ENCODE assay signal across 1 cellular context in the genomic region with DNA sequence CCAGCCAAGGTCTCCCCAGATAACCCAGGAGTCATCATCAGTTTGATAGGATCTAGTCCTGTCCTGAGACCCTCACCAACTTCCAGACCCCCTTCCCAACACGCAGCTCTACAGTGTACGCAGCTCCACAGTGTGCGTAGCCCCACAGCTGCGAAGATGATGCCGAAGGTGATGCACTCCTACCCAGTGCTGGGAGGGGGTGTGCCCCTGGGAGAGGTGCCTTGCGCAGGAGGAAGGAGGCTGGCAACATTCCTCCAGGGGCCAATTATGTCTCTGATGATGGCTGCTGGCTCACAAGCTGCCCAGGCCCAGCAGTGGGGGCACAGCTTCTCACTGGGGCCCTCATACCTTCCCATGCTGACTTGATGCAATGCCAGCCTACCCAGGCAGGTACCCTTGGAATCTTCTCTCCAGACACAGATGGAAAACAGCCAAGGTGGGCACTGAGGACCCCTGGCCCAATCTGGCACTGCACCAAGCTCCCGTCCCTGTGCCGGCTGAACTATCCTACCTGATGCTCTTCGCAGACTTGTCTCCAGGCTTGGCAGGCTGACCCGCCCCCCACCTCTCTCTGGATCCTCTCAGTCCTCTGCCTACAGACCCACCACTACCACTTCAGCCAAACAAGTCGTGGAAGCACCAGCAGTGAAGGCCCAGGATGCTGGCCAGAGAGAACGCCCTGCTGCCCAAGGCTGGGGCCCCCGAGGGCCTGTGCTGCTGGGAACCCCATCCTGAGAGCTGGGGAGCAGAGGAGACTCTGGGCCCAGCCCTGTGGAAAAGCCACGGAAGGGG.
TF ChIP-seq lines count a peak whose summit lies in the region.

No MANE protein-coding gene starts in this region.

TF ChIP-seq in HepG2, 621 proteins besides CTCF, POLR2A, EP300 and RAD21 (continued from another document and continues in another):
- TF ChIP-seq NBN (conservative IDR thresholded peaks at IDR 0.05) (no peak), ZC3H13 (CRISPR knock-in tag; IDR thresholded peaks at IDR 0.05) (peak; percentile 79), MZF1 (CRISPR knock-in tag; IDR thresholded peaks at IDR 0.05; ENCODE audit: borderline replicate concordance) (no peak), SIN3A (IDR thresholded peaks at IDR 0.05; ENCODE audit: borderline replicate concordance, low read depth, low read length) (no peak), ISL2 (CRISPR knock-in tag; IDR thresholded peaks at IDR 0.05) (no peak), ZNF10 (CRISPR knock-in tag; IDR thresholded peaks at IDR 0.05; ENCODE audit: borderline replicate concordance, low read depth) (no peak), ZNF660 (CRISPR knock-in tag; IDR thresholded peaks at IDR 0.05; ENCODE audit: borderline replicate concordance, low read depth) (no peak), ZNF451 (CRISPR knock-in tag; IDR thresholded peaks at IDR 0.05) (no peak), DNMT1 (CRISPR knock-in tag; IDR thresholded peaks at IDR 0.05) (no peak), HOXA9 (CRISPR knock-in tag; IDR thresholded peaks at IDR 0.05; ENCODE audit: borderline replicate concordance) (no peak), ZNF232 (CRISPR knock-in tag; IDR thresholded peaks at IDR 0.05; ENCODE audit: borderline replicate concordance) (no peak), GLI4 (CRISPR knock-in tag; IDR thresholded peaks at IDR 0.05; ENCODE audit: borderline replicate concordance) (peak; percentile 65; the same call in 1 of the 2 replicates), NCOA2 (CRISPR knock-in tag; IDR thresholded peaks at IDR 0.05) (no peak), ZNF619 (CRISPR knock-in tag; IDR thresholded peaks at IDR 0.05) (no peak), ZZZ3 (CRISPR knock-in tag; IDR thresholded peaks at IDR 0.05; ENCODE audit: borderline replicate concordance) (no peak), ZNF607 (CRISPR knock-in tag; IDR thresholded peaks at IDR 0.05; ENCODE audit: borderline replicate concordance) (no peak), ZNF557 (CRISPR knock-in tag; IDR thresholded peaks at IDR 0.05) (no peak), ZNF766 (CRISPR knock-in tag; IDR thresholded peaks at IDR 0.05; ENCODE audit: borderline replicate concordance) (no peak), ZNF670 (CRISPR knock-in tag; IDR thresholded peaks at IDR 0.05; ENCODE audit: borderline replicate concordance) (peak; percentile 19; the same call in 1 of the 2 replicates), TBP (CRISPR knock-in tag; IDR thresholded peaks at IDR 0.05) (no peak), SCMH1 (CRISPR knock-in tag; IDR thresholded peaks at IDR 0.05; ENCODE audit: borderline replicate concordance) (no peak), SOX13 (IDR thresholded peaks at IDR 0.05) (no peak), SOX13 (CRISPR knock-in tag; conservative IDR thresholded peaks at IDR 0.05 in 1 of 2, IDR thresholded peaks at IDR 0.05 in 1 of 2) (no peak), CHD4 (IDR thresholded peaks at IDR 0.05; ENCODE audit: borderline replicate concordance, low read length) (peak; percentile 68), ZNF598 (CRISPR knock-in tag; IDR thresholded peaks at IDR 0.05; ENCODE audit: borderline replicate concordance) (peak; percentile 91; the same call in 1 of the 2 replicates), ZSCAN31 (CRISPR knock-in tag; IDR thresholded peaks at IDR 0.05; ENCODE audit: low read depth) (no peak), ZNF3 (CRISPR knock-in tag; IDR thresholded peaks at IDR 0.05) (no peak), NFYB (CRISPR knock-in tag; IDR thresholded peaks at IDR 0.05) (no peak), KLF15 (CRISPR knock-in tag; IDR thresholded peaks at IDR 0.05; ENCODE audit: borderline replicate concordance) (no peak), RORA (CRISPR knock-in tag; IDR thresholded peaks at IDR 0.05) (no peak), ZNF430 (CRISPR knock-in tag; IDR thresholded peaks at IDR 0.05) (no peak), ZNF737 (CRISPR knock-in tag; IDR thresholded peaks at IDR 0.05; ENCODE audit: borderline replicate concordance) (peak; percentile 38; the same call in 1 of the 2 replicates), HNF4A (CRISPR knock-in tag; IDR thresholded peaks at IDR 0.05) (no peak), FOSL2 (CRISPR knock-in tag; IDR thresholded peaks at IDR 0.05) (no peak), ZNF329 (CRISPR knock-in tag; IDR thresholded peaks at IDR 0.05; ENCODE audit: low read depth) (no peak), NONO (IDR thresholded peaks at IDR 0.05) (no peak), NONO (CRISPR knock-in tag; conservative IDR thresholded peaks at IDR 0.05) (0 out of 2 replicates have a peak, but pooled peaks have one; percentile 38), MTA1 (CRISPR knock-in tag; IDR thresholded peaks at IDR 0.05; ENCODE audit: borderline replicate concordance) (no peak), REL (CRISPR knock-in tag; conservative IDR thresholded peaks at IDR 0.05) (no peak), ATRX (CRISPR knock-in tag; IDR thresholded peaks at IDR 0.05; ENCODE audit: borderline replicate concordance) (no peak), SAFB2 (CRISPR knock-in tag; IDR thresholded peaks at IDR 0.05; ENCODE audit: borderline replicate concordance, low read depth) (no peak; the same call in 1 of the 2 replicates), TGIF2 (CRISPR knock-in tag; IDR thresholded peaks at IDR 0.05) (no peak), GABPA (IDR thresholded peaks at IDR 0.05; ENCODE audit: low read depth, low read length) (no peak), GABPA (CRISPR knock-in tag; IDR thresholded peaks at IDR 0.05; ENCODE audit: low read depth) (no peak), ZNF780A (CRISPR knock-in tag; IDR thresholded peaks at IDR 0.05) (0 out of 2 replicates have a peak, but pooled peaks have one; percentile 25), ZSCAN25 (CRISPR knock-in tag; IDR thresholded peaks at IDR 0.05) (no peak), ZNF761 (CRISPR knock-in tag; conservative IDR thresholded peaks at IDR 0.05) (peak; percentile 6; the same call in 1 of the 2 replicates), SATB2 (CRISPR knock-in tag; IDR thresholded peaks at IDR 0.05) (no peak), ZNF501 (CRISPR knock-in tag; IDR thresholded peaks at IDR 0.05) (peak; percentile 88; the same call in 1 of the 2 replicates), RARA (CRISPR knock-in tag; IDR thresholded peaks at IDR 0.05) (no peak), ZNF224 (CRISPR knock-in tag; IDR thresholded peaks at IDR 0.05) (no peak), ZNF431 (CRISPR knock-in tag; IDR thresholded peaks at IDR 0.05; ENCODE audit: borderline replicate concordance, low read depth) (no peak; the same call in 1 of the 2 replicates), REPIN1 (CRISPR knock-in tag; IDR thresholded peaks at IDR 0.05; ENCODE audit: borderline replicate concordance, low read depth) (no peak), ZNF850 (CRISPR knock-in tag; conservative IDR thresholded peaks at IDR 0.05) (0 out of 2 replicates have a peak, but pooled peaks have one; percentile 48), ZNF468 (CRISPR knock-in tag; IDR thresholded peaks at IDR 0.05) (no peak)
- TF ChIP-seq, protein P1, sequence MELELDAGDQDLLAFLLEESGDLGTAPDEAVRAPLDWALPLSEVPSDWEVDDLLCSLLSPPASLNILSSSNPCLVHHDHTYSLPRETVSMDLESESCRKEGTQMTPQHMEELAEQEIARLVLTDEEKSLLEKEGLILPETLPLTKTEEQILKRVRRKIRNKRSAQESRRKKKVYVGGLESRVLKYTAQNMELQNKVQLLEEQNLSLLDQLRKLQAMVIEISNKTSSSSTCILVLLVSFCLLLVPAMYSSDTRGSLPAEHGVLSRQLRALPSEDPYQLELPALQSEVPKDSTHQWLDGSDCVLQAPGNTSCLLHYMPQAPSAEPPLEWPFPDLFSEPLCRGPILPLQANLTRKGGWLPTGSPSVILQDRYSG (CRISPR knock-in tag; IDR thresholded peaks at IDR 0.05): no peak
- TF ChIP-seq, protein P2, sequence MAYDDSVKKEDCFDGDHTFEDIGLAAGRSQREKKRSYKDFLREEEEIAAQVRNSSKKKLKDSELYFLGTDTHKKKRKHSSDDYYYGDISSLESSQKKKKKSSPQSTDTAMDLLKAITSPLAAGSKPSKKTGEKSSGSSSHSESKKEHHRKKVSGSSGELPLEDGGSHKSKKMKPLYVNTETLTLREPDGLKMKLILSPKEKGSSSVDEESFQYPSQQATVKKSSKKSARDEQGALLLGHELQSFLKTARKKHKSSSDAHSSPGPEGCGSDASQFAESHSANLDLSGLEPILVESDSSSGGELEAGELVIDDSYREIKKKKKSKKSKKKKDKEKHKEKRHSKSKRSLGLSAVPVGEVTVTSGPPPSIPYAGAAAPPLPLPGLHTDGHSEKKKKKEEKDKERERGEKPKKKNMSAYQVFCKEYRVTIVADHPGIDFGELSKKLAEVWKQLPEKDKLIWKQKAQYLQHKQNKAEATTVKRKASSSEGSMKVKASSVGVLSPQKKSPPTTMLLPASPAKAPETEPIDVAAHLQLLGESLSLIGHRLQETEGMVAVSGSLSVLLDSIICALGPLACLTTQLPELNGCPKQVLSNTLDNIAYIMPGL (CRISPR knock-in tag; IDR thresholded peaks at IDR 0.05; ENCODE audit: borderline replicate concordance in 1 of 2, low read depth in 1 of 2): no peak
- TF ChIP-seq, protein P3, sequence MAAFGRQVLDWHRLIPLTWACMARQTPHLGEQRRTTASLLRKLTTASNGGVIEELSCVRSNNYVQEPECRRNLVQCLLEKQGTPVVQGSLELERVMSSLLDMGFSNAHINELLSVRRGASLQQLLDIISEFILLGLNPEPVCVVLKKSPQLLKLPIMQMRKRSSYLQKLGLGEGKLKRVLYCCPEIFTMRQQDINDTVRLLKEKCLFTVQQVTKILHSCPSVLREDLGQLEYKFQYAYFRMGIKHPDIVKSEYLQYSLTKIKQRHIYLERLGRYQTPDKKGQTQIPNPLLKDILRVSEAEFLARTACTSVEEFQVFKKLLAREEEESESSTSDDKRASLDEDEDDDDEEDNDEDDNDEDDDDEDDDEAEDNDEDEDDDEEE (CRISPR knock-in tag; IDR thresholded peaks at IDR 0.05): no peak
- TF ChIP-seq, protein P4, sequence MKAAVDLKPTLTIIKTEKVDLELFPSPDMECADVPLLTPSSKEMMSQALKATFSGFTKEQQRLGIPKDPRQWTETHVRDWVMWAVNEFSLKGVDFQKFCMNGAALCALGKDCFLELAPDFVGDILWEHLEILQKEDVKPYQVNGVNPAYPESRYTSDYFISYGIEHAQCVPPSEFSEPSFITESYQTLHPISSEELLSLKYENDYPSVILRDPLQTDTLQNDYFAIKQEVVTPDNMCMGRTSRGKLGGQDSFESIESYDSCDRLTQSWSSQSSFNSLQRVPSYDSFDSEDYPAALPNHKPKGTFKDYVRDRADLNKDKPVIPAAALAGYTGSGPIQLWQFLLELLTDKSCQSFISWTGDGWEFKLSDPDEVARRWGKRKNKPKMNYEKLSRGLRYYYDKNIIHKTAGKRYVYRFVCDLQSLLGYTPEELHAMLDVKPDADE (CRISPR knock-in tag; IDR thresholded peaks at IDR 0.05): no peak
- TF ChIP-seq, protein P5, sequence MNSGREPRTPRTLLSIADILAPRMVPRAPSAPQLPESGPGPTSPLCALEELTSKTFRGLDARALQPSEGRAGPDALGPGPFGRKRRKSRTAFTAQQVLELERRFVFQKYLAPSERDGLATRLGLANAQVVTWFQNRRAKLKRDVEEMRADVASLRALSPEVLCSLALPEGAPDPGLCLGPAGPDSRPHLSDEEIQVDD (CRISPR knock-in tag; IDR thresholded peaks at IDR 0.05; ENCODE audit: borderline replicate concordance): 0 out of 2 replicates have a peak, but pooled peaks have one; percentile 56
- TF ChIP-seq, protein P6, sequence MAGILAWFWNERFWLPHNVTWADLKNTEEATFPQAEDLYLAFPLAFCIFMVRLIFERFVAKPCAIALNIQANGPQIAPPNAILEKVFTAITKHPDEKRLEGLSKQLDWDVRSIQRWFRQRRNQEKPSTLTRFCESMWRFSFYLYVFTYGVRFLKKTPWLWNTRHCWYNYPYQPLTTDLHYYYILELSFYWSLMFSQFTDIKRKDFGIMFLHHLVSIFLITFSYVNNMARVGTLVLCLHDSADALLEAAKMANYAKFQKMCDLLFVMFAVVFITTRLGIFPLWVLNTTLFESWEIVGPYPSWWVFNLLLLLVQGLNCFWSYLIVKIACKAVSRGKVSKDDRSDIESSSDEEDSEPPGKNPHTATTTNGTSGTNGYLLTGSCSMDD (CRISPR knock-in tag; IDR thresholded peaks at IDR 0.05): 0 out of 2 replicates have a peak, but pooled peaks have one; percentile 38
- TF ChIP-seq, protein P7, sequence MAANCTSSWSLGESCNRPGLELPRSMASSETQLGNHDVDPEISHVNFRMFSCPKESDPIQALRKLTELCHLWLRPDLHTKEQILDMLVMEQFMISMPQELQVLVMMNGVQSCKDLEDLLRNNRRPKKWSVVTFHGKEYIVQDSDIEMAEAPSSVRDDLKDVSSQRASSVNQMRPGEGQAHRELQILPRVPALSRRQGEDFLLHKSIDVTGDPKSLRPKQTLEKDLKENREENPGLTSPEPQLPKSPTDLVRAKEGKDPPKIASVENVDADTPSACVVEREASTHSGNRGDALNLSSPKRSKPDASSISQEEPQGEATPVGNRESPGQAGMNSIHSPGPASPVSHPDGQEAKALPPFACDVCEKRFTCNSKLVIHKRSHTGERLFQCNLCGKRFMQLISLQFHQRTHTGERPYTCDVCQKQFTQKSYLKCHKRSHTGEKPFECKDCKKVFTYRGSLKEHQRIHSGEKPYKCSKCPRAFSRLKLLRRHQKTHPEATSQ (CRISPR knock-in tag; IDR thresholded peaks at IDR 0.05; ENCODE audit: borderline replicate concordance): no peak
- TF ChIP-seq, protein P8, sequence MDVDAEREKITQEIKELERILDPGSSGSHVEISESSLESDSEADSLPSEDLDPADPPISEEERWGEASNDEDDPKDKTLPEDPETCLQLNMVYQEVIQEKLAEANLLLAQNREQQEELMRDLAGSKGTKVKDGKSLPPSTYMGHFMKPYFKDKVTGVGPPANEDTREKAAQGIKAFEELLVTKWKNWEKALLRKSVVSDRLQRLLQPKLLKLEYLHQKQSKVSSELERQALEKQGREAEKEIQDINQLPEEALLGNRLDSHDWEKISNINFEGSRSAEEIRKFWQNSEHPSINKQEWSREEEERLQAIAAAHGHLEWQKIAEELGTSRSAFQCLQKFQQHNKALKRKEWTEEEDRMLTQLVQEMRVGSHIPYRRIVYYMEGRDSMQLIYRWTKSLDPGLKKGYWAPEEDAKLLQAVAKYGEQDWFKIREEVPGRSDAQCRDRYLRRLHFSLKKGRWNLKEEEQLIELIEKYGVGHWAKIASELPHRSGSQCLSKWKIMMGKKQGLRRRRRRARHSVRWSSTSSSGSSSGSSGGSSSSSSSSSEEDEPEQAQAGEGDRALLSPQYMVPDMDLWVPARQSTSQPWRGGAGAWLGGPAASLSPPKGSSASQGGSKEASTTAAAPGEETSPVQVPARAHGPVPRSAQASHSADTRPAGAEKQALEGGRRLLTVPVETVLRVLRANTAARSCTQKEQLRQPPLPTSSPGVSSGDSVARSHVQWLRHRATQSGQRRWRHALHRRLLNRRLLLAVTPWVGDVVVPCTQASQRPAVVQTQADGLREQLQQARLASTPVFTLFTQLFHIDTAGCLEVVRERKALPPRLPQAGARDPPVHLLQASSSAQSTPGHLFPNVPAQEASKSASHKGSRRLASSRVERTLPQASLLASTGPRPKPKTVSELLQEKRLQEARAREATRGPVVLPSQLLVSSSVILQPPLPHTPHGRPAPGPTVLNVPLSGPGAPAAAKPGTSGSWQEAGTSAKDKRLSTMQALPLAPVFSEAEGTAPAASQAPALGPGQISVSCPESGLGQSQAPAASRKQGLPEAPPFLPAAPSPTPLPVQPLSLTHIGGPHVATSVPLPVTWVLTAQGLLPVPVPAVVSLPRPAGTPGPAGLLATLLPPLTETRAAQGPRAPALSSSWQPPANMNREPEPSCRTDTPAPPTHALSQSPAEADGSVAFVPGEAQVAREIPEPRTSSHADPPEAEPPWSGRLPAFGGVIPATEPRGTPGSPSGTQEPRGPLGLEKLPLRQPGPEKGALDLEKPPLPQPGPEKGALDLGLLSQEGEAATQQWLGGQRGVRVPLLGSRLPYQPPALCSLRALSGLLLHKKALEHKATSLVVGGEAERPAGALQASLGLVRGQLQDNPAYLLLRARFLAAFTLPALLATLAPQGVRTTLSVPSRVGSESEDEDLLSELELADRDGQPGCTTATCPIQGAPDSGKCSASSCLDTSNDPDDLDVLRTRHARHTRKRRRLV (CRISPR knock-in tag; IDR thresholded peaks at IDR 0.05): no peak
